Comparison of ENCODE assay signal across 12 cellular contexts in the genomic region with DNA sequence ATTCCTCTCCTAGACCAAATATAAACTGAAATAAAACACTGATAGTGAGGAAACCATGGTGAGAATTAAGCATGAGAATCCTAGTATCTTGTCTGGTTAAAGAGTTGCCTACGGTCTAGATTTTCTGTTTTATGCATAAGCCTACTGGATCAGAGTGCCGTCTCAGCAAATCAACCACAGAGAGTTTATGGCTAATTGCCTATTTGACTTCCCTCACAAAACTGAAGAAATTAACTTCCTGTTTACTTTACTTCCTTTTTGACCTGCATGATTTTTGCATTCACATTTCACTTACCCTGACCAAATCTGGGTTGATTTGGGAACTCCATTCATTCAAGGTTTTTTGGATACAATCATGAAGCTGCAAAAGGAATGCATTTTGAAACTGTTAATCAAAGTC. TPM values are rescaled to one million over a fixed set of nuclear protein-coding genes. Genes with fewer than 3 reads are reported as not detected.
DNase-seq lines count a peak whose midpoint lies in the region; ATAC-seq, FAIRE-seq and TF ChIP-seq lines count a peak whose summit lies in the region.
"Had no signal": no experiment of that assay in that cellular context is flagged by ENCODE, and none has a peak within 500 bp of the region (broad histone marks: within the 10 kb centered on the region; RNA-seq: fewer than 3 reads in every experiment).

No MANE protein-coding gene starts in this region.

- no peak for TF ChIP-seq POLR2A in H54 (IDR thresholded peaks at IDR 0.05; ENCODE audit: low read depth, low read length)

- DNase-seq in H54 (ENCODE audit: insufficient read length, low spot score) (no peak), SKM-1 treated with dmso at 0.1 percent for 144 hours (lab: John Stamatoyannopoulos, UW; ENCODE audit: unreplicated experiment) (peak; percentile 54), iris pigment epithelial cell (ENCODE audit: low read depth) (peak; percentile 38), retina (no peak), aorta (no peak)
- DNase-seq: Calu3, hypothalamus, pancreas, Right ventricle myocardium superior had no signal

- no peaks in the 10 kb centered on the region for H3K27me3 ChIP-seq in BLaER1 treated with 17β-estradiol and CSF1 and Interleukin-3, amounts not matched to agents 10 nM and 100 nM
- no peaks in the 10 kb centered on the region for H3K27me3 ChIP-seq in aorta (ENCODE audit: control insufficient read depth in 1 of 2, insufficient read depth in 2 of 2, low read length in 1 of 2)
- H3K27me3 ChIP-seq: pancreas had no signal

- 90 to 94% methylated on average over 2 of the region's 2 CpGs for WGBS in aorta, 2 donors

- ATAC-seq in HG02884 (IDR thresholded peaks at IDR 0.05; ENCODE audit: unreplicated experiment): no peak
- no peak for ATAC-seq in GM21390 (IDR thresholded peaks at IDR 0.05; ENCODE audit: unreplicated experiment)
- no peak for ATAC-seq in aorta (ENCODE audit: low FRiP score)

- H4K20me1 ChIP-seq in BLaER1 treated with 17β-estradiol and CSF1 and Interleukin-3, amounts not matched to agents 10 nM and 100 nM: peaks cover 0 to 83% (median 6%) of the 10 kb centered on the region in 11 experiments; a peak in 9 of 22 replicates

- H3K27ac ChIP-seq in BLaER1 treated with 17β-estradiol and CSF1 and Interleukin-3, amounts not matched to agents 10 nM and 100 nM: peak overlapping the region in 9 of 11 experiments; percentile 1 to 56 (median 43); a peak in 13 of 22 replicates
- no peak overlapping the region for H3K27ac ChIP-seq in aorta (ENCODE audit: low read depth in 1 of 2, low read length in 2 of 2)

- FAIRE-seq in H54 (lab: Jason Lieb, UNC): peak; percentile 66
- FAIRE-seq: pancreas had no signal

- H3K4me2 ChIP-seq in BLaER1 treated with 17β-estradiol and CSF1 and Interleukin-3, amounts not matched to agents 10 nM and 100 nM: peak overlapping the region; percentile 15 to 93 (median 57); a peak in 21 of 22 replicates

- peak overlapping the region in 2 of 10 experiments; percentile 8 to 31; a peak in 2 of 20 replicates for H3K4me3 ChIP-seq in BLaER1 treated with 17β-estradiol and CSF1 and Interleukin-3, amounts not matched to agents 10 nM and 100 nM
- no peak overlapping the region for H3K4me3 ChIP-seq in aorta (ENCODE audit: low read length in 2 of 2)
- H3K4me3 ChIP-seq: pancreas had no signal

- H3K9ac ChIP-seq in BLaER1 treated with 17β-estradiol and CSF1 and Interleukin-3, amounts not matched to agents 10 nM and 100 nM: peak overlapping the region in 3 of 11 experiments; percentile 20 to 35 (median 31); a peak in 3 of 22 replicates

- peaks cover 34 to 56% (median 44%) of the 10 kb centered on the region in 10 experiments for H3K4me1 ChIP-seq in BLaER1 treated with 17β-estradiol and CSF1 and Interleukin-3, amounts not matched to agents 10 nM and 100 nM
- peaks cover 0 to 6% of the 10 kb centered on the region in 2 donors for H3K4me1 ChIP-seq in aorta (ENCODE audit: control insufficient read depth in 1 of 2, insufficient read depth in 2 of 2, low read length in 2 of 2)

- intact Hi-C loops in aorta (cut with DNase I): no loop called here

- H3K9me3 ChIP-seq in BLaER1 treated with 17β-estradiol and CSF1 and Interleukin-3, amounts not matched to agents 10 nM and 100 nM (replicated peaks in 1 of 11): no peaks in the 10 kb centered on the region
- H3K9me3 ChIP-seq in aorta (ENCODE audit: control insufficient read depth, low read length): no peaks in the 10 kb centered on the region
- H3K9me3 ChIP-seq: pancreas had no signal

- peaks cover 15 to 44% (median 20%) of the 10 kb centered on the region in 11 experiments for H3K36me3 ChIP-seq in BLaER1 treated with 17β-estradiol and CSF1 and Interleukin-3, amounts not matched to agents 10 nM and 100 nM
- H3K36me3 ChIP-seq in aorta (ENCODE audit: control insufficient read depth in 1 of 2, insufficient read depth in 2 of 2, low read length in 1 of 2): no peaks in the 10 kb centered on the region
- H3K36me3 ChIP-seq: pancreas had no signal

RNA-seq across cellular contexts. Expression of a gene that starts 5.0 kb away (rescaled TPM):
- total RNA-seq in aorta: 10 to 100 TPM; 11.7 to 16.2 TPM
- 1 to 10 TPM; 6.8 to 8.1 TPM for polyA plus RNA-seq in aorta

RNA-seq across cellular contexts. Expression of a gene that starts 25.2 kb away (rescaled TPM):
- total RNA-seq in aorta: 10 to 100 TPM; 36.6 to 55.6 TPM
- 10 to 100 TPM; 30.8 to 46.3 TPM for polyA plus RNA-seq in aorta

Comparison
In these comparisons a context has a peak if more than half of its experiments do, and no peak if none do; other contexts are left out.
1. H3K27ac ChIP-seq: peak in BLaER1 treated with 17β-estradiol and CSF1 and Interleukin-3, amounts not matched to agents 10 nM and 100 nM (9 of 11); none in aorta (0 of 2).
2. DNase-seq: peak in SKM-1 treated with dmso at 0.1 percent for 144 hours (single experiment) and iris pigment epithelial cell (single experiment); none in H54 (single experiment), retina (single experiment) and aorta (0 of 2).